Comparison of ENCODE assay signal across 8 cellular contexts in the genomic region with DNA sequence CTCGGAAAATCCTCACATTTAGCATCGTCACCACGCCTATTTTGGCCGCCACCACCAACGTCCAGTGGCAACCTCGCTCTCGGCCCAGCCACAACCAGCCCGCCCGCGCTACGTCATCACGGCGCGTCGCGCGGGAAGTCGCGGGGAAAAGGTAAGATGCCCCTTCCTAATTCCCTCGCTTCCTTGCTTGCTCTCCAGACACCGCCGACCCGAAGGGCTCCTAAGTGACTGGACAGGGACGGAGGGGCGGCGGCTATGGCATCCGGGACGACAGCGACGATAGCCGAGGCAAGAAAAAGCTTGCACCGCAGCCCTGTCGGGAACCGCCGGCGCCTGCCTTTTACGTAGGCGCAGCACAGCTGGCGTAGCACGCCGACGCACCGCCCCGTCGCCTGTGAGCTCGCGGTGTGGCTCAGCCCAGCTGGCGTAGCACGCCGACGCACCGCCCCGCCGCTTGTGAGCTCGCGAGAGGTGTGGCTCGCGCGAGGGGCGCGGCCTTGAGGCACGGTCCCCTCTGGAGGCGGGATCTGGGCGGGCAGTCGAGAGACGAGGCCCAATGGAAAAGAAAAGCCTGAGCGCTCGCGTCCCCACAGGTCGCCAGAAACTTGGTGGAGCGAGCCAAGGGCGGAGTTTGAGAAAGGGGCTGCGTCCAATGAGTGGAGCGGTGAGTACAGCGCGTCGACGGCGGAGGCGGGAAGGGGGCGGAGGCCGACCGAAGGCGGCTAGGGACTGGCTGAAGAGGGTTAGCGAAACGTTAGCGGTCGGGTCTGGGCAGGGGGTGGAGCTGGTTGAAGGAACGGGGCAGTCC. TPM values are rescaled to one million over a fixed set of nuclear protein-coding genes. Genes with fewer than 3 reads are reported as not detected.
A peak's percentile ranks its signal among the peaks of the same experiment; 100 is the strongest.
DNase-seq lines count a peak whose midpoint lies in the region; ATAC-seq, FAIRE-seq and TF ChIP-seq lines count a peak whose summit lies in the region.

Gene HDAC6, plus strand, starts transcription at position 787 of the 808 bp plus-strand sequence. CDS start 626 bp downstream, outside the sequence.

- TF ChIP-seq CTCF in psoas muscle (IDR thresholded peaks at IDR 0.05), result no peak

- H3K36me3 ChIP-seq in psoas muscle (ENCODE audit: insufficient read depth in 1 of 2, low read depth in 1 of 2), result peaks cover 3 to 28% of the 10 kb centered on the region in 2 donors

- peak; percentile 82 for FAIRE-seq in urothelium cell line (lab: Jason Lieb, UNC)

- DNase-seq in NCI-H187 (lab: John Stamatoyannopoulos, UW) (peak; percentile 91 to 94), anterior cingulate cortex (lab: John Stamatoyannopoulos, UW) (peak; percentile 61 to 98 (median 94)), left ventricle myocardium superior (peak; percentile 97), psoas muscle (peak; percentile 97 to 99), urothelium cell line (ENCODE audit: low spot score) (peak; percentile 95)

- peak within 1 kb of the TSS; percentile 82 for H3K4me3 ChIP-seq in psoas muscle

- H3K9me3 ChIP-seq in psoas muscle, result no peaks in the 10 kb centered on the region

- peak; percentile 87 for ATAC-seq in GM18498 (IDR thresholded peaks at IDR 0.05; ENCODE audit: unreplicated experiment)
- peak; percentile 87 for ATAC-seq in HG02938 (IDR thresholded peaks at IDR 0.05; ENCODE audit: unreplicated experiment)
- peak; percentile 95 for ATAC-seq in left ventricle myocardium superior
- ATAC-seq in psoas muscle, result peak; percentile 94 to 95 (median 95)

- 0 to 41% (median 1%) methylated on average over 50 to 89 of the region's 89 CpGs for WGBS in psoas muscle, 3 donors

- H3K4me1 ChIP-seq in psoas muscle, result no peaks in the 10 kb centered on the region

- intact Hi-C loops in T-helper 2 cell treated with Interferon-gamma antibody and Interleukin-4, amounts not matched to agents 100 ng/mL and 5 ng/mL, for 36 hours (cut with micrococcal nuclease), result loop anchor here (1.0 to 10.0 kb wide), 12 partner anchors 64 to 1149 kb away; partner anchors contain the start of genes ELK1, FTSJ1, GPKOW and PIM2
- intact Hi-C loops in left ventricle myocardium superior (cut with micrococcal nuclease), result no loop called here
- intact Hi-C loops in psoas muscle (cut with DNase I), result loop anchor here in 1 of 2 donors (10.0 kb wide), 1 partner anchor 127 kb away; no protein-coding TSS in a partner anchor

- H3K27me3 ChIP-seq in psoas muscle (ENCODE audit: insufficient read depth in 3 of 3, low read length in 2 of 3), result peaks cover 0 to 5% (median 0%) of the 10 kb centered on the region in 3 donors

- H3K27ac ChIP-seq in psoas muscle, result peak within 1 kb of the TSS; percentile 95

RNA-seq across cellular contexts. Expression of gene HDAC6, which starts in this region (rescaled TPM):
- 87.1 and 92.1 TPM in 2 replicates for total RNA-seq in T-helper 2 cell treated with Interferon-gamma antibody and Interleukin-4, amounts not matched to agents 100 ng/mL and 5 ng/mL, for 36 hours
- total RNA-seq in left ventricle myocardium superior, result 44.4 TPM
- total RNA-seq in psoas muscle, result 10 to 100 TPM; 31.8 to 47.1 (median 43.6) TPM
- polyA plus RNA-seq in psoas muscle, result 10 to 100 TPM; 21.8 to 26.2 (median 24.4) TPM

Comparison
In these comparisons a context has a peak if more than half of its experiments do, and no peak if none do; other contexts are left out.
1. Peak in every context shown above with its lines: DNase-seq, ATAC-seq, H3K4me3 ChIP-seq and H3K27ac ChIP-seq.